19 cellular contexts compared by ENCODE assay signal in the genomic region with DNA sequence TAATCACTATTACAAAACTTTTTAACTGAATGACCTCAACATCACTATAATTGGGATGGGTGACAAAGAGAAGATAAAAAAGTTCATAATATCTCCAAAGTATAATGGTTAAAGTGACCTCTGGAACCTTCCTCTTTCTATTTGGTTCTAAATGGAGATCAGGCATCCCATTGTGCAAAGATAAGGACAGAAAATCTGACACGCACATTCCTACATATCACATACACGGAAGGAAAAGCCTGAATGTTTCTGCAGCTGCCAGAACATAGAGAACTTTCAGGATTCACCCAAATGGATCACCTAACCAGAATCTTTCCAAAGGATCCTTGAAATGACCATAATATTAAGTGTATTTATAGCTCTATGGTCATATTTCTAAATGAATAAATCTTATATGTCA.
DNase-seq lines count a peak whose midpoint lies in the region; ATAC-seq and TF ChIP-seq lines count a peak whose summit lies in the region.
"Had no signal": no experiment of that assay in that cellular context is flagged by ENCODE, and none has a peak within 500 bp of the region (broad histone marks: within the 10 kb centered on the region; RNA-seq: fewer than 3 reads in every experiment).

No MANE protein-coding gene starts in this region.

- H3K79me2 ChIP-seq in parathyroid adenoma, result peaks cover 13% of the 10 kb centered on the region

- H2AFZ ChIP-seq in parathyroid adenoma, result no peak overlapping the region
- H2AFZ ChIP-seq: GM23248 had no signal

- peak overlapping the region in 1 of 2 donors; percentile 33 for H3K27ac ChIP-seq in right atrium auricular region
- H3K27ac ChIP-seq in left ventricle myocardium inferior (replicated peaks), result peak overlapping the region; percentile 76
- H3K27ac ChIP-seq in parathyroid adenoma, result no peak overlapping the region
- H3K27ac ChIP-seq: A549, GM23248, KMS-11 had no signal

- TF ChIP-seq CTCF in right atrium auricular region (IDR thresholded peaks at IDR 0.05), result no peak
- TF ChIP-seq CTCF in left ventricle myocardium inferior (IDR thresholded peaks at IDR 0.05; ENCODE audit: borderline replicate concordance), result no peak
- TF ChIP-seq CTCF in parathyroid adenoma (IDR thresholded peaks at IDR 0.05), result no peak

- DNase-seq in Right ventricle myocardium superior, result no peak
- no peak for DNase-seq in right atrium auricular region (ENCODE audit: low spot score)
- peak; percentile 75 for DNase-seq in OCI-M1 (lab: John Stamatoyannopoulos, UW)
- DNase-seq in left ventricle myocardium inferior, result no peak
- DNase-seq in amniotic stem cell (lab: John Stamatoyannopoulos, UW), result no peak
- no peak for DNase-seq in activated CD8-positive, alpha-beta memory T cell treated with anti-CD3 and anti-CD28 coated beads, Interleukin-2, amount 50 U/mL, for 4 hours
- DNase-seq in DMS53 treated with DMSO at 0.1 percent for 48 hours (lab: John Stamatoyannopoulos, UW; ENCODE audit: unreplicated experiment), result no peak
- DNase-seq: Caco-2, DMS79, GDM1, GM23248, MM.1S, NCI-H1417, NCI-H2029, NCI-H2171 treated with DMSO at 0.1 percent for 48 hours, PC-3 had no signal

- H3K36me3 ChIP-seq in right atrium auricular region, result no peaks in the 10 kb centered on the region
- H3K36me3 ChIP-seq in left ventricle myocardium inferior, result no peaks in the 10 kb centered on the region
- no peaks in the 10 kb centered on the region for H3K36me3 ChIP-seq in parathyroid adenoma (ENCODE audit: control insufficient read depth, insufficient read depth, low read length)

- intact Hi-C loops in Right ventricle myocardium superior (cut with DNase I) (no loop called here), left ventricle myocardium inferior (cut with micrococcal nuclease) (no loop called here)

- H3K9me3 ChIP-seq in right atrium auricular region (no peaks in the 10 kb centered on the region), left ventricle myocardium inferior (replicated peaks) (no peaks in the 10 kb centered on the region), parathyroid adenoma (ENCODE audit: control insufficient read depth, low read length) (no peaks in the 10 kb centered on the region)
- H3K9me3 ChIP-seq: A549, Caco-2 had no signal

- no peaks in the 10 kb centered on the region for H3K27me3 ChIP-seq in right atrium auricular region
- H3K27me3 ChIP-seq in left ventricle myocardium inferior (ENCODE audit: low read depth), result no peaks in the 10 kb centered on the region
- H3K27me3 ChIP-seq in parathyroid adenoma (ENCODE audit: control insufficient read depth, insufficient read depth, low read length), result no peaks in the 10 kb centered on the region

- H3K4me3 ChIP-seq in right atrium auricular region (no peak overlapping the region), left ventricle myocardium inferior (no peak overlapping the region), parathyroid adenoma (ENCODE audit: low read depth, low read length) (no peak overlapping the region)
- H3K4me3 ChIP-seq: A549, GM23248 had no signal

- no peak overlapping the region for H3K9ac ChIP-seq in parathyroid adenoma
- H3K9ac ChIP-seq: GM23248, KMS-11 had no signal

- peak; percentile 69 for ATAC-seq in Right ventricle myocardium superior (ENCODE audit: poor library complexity)
- ATAC-seq: A549, PC-3 had no signal

- peak overlapping the region; percentile 31 for H3K4me2 ChIP-seq in parathyroid adenoma (ENCODE audit: low read length)
- H3K4me2 ChIP-seq: A549, KMS-11 had no signal

- H3K4me1 ChIP-seq in right atrium auricular region, result peaks cover 0 to 22% of the 10 kb centered on the region in 2 donors
- peaks cover 34% of the 10 kb centered on the region for H3K4me1 ChIP-seq in left ventricle myocardium inferior
- H3K4me1 ChIP-seq in parathyroid adenoma, result peaks cover 11% of the 10 kb centered on the region
- H3K4me1 ChIP-seq: A549 had no signal
